Comparison of ENCODE assay signal across 1 cellular context in genomic region chr3:9703736-9704342, GRCh38.
TF ChIP-seq lines count a peak whose summit lies in the region.

TSS of gene CPNE9 (plus strand) at chr3:9703833. CDS start at chr3:9703997, 164 bp downstream.

TF ChIP-seq in GM23338, 12 proteins besides CTCF, POLR2A, EP300 and RAD21 (continued from another document):
- TF ChIP-seq REST (IDR thresholded peaks at IDR 0.05; ENCODE audit: unreplicated experiment) (no peak), ZNF114 (CRISPR knock-in tag; IDR thresholded peaks at IDR 0.05) (no peak), EZH2 (IDR thresholded peaks at IDR 0.05; ENCODE audit: low read depth, unreplicated experiment) (no peak), ETS1 (IDR thresholded peaks at IDR 0.05) (no peak), EZH2phosphoT487 (IDR thresholded peaks at IDR 0.05; ENCODE audit: unreplicated experiment) (no peak), CREB1 (CRISPR knock-in tag; IDR thresholded peaks at IDR 0.05; ENCODE audit: low read depth) (no peak), JUNB (IDR thresholded peaks at IDR 0.05; ENCODE audit: unreplicated experiment) (no peak)
